ENCODE assay signal across 15 cellular contexts in genomic region chr5:67515020-67515689, GRCh38.
DNase-seq lines count a peak whose midpoint lies in the region; ATAC-seq and TF ChIP-seq lines count a peak whose summit lies in the region.
"Had no signal": no experiment of that assay in that cellular context is flagged by ENCODE, and none has a peak within 500 bp of the region (broad histone marks: within the 10 kb centered on the region; RNA-seq: fewer than 3 reads in every experiment).

No MANE protein-coding gene starts in this region.

- H3K27ac ChIP-seq in transverse colon, result no peak overlapping the region
- H3K27ac ChIP-seq: colonic mucosa, suprapubic skin, VCaP had no signal

- WGBS in transverse colon (ENCODE audit: low coverage in 1 of 2), 2 donors, result 68 to 79% methylated on average over 3 to 7 of the region's 7 CpGs

- H3K4me3 ChIP-seq in transverse colon, result no peak overlapping the region
- H3K4me3 ChIP-seq: colonic mucosa, suprapubic skin had no signal

- no peaks in the 10 kb centered on the region for H3K36me3 ChIP-seq in transverse colon
- H3K36me3 ChIP-seq: colonic mucosa, suprapubic skin had no signal

- intact Hi-C loops in transverse colon (cut with DNase I; ENCODE audit: low total_unique reads), result no loop called here

- in situ Hi-C loops in transverse colon (cut with MboI; ENCODE audit: low pct_ligation_motif_present in 1 of 4, low pct_unique_long_range_greater_than_20kb in 1 of 4, low sequenced_read_pairs in 3 of 4), result no loop called here

- no peak for TF ChIP-seq CTCF in transverse colon (IDR thresholded peaks at IDR 0.05)

- ATAC-seq in activated CD4-positive, CD25-positive, alpha-beta regulatory T cell treated with anti-CD3 and anti-CD28 coated beads, Interleukin-2, amount 50 U/mL, for 24 hours, result peak; percentile 62 to 74
- ATAC-seq in HG03432 (IDR thresholded peaks at IDR 0.05; ENCODE audit: unreplicated experiment), result no peak
- ATAC-seq: left colon had no signal

- no peak for TF ChIP-seq POLR2A in transverse colon (IDR thresholded peaks at IDR 0.05)

- peaks cover 0 to 8% (median 0%) of the 10 kb centered on the region in 4 donors for H3K4me1 ChIP-seq in transverse colon
- H3K4me1 ChIP-seq: colonic mucosa, suprapubic skin had no signal

- no peaks in the 10 kb centered on the region for H3K9me3 ChIP-seq in transverse colon
- H3K9me3 ChIP-seq: colonic mucosa, suprapubic skin had no signal

- DNase-seq in activated CD4-positive, CD25-positive, alpha-beta regulatory T cell treated with anti-CD3 and anti-CD28 coated beads, Interleukin-2, amount 50 U/mL, for 72 hours, result no peak
- peak; percentile 8 for DNase-seq in OCI-M1 (lab: John Stamatoyannopoulos, UW)
- peak; percentile 16 for DNase-seq in activated gamma-delta T cell treated with anti-CD3 and anti-CD28 coated beads, Interleukin-2, amount 50 U/mL, for 16 hours (ENCODE audit: low read depth)
- peak; percentile 18 for DNase-seq in stimulated activated CD4-positive, alpha-beta T cell treated with anti-CD3 and anti-CD28 coated beads, Interleukin-4, amount 100 ng/mL, for 24 hours
- DNase-seq in NCI-H1417 (lab: John Stamatoyannopoulos, UW), result no peak
- no peak for DNase-seq in transverse colon
- DNase-seq: colonic mucosa, erythroblast, H7, left colon, NCI-H2029 had no signal

- TF ChIP-seq EP300 in transverse colon (IDR thresholded peaks at IDR 0.05; ENCODE audit: low read depth), result no peak

- H3K27me3 ChIP-seq in transverse colon, result no peaks in the 10 kb centered on the region
- H3K27me3 ChIP-seq: colonic mucosa, suprapubic skin had no signal

Comparison
In these comparisons a context has a peak if more than half of its experiments do, and no peak if none do; other contexts are left out.
1. DNase-seq: peak in OCI-M1 (single experiment), activated gamma-delta T cell treated with anti-CD3 and anti-CD28 coated beads, Interleukin-2, amount 50 U/mL, for 16 hours (single experiment) and stimulated activated CD4-positive, alpha-beta T cell treated with anti-CD3 and anti-CD28 coated beads, Interleukin-4, amount 100 ng/mL, for 24 hours (single experiment); none in activated CD4-positive, CD25-positive, alpha-beta regulatory T cell treated with anti-CD3 and anti-CD28 coated beads, Interleukin-2, amount 50 U/mL, for 72 hours (single experiment), NCI-H1417 (0 of 3) and transverse colon (single experiment).